Comparison of ENCODE assay signal across 16 cellular contexts in the genomic region with DNA sequence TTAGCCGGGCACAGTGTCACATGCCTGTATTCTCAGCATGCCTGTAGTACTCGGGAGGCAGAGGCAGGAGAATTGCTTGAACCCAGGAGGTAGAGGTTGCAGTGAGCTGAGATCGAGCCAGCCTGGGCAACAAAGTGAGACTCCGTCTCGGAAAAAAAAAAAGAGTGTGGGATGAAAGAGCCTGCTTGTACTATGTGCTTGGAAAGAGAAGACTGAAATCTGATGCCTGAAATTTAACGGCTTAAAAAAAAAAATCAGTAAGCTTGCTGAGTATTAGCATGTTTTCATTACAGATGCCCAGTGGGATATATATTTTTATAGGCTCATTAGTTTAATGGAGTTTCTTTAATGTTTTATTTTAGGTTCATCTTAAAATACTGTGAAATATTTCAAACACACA. TPM values are rescaled to one million over a fixed set of nuclear protein-coding genes. Genes with fewer than 3 reads are reported as not detected.
A peak's percentile ranks its signal among the peaks of the same experiment; 100 is the strongest.
DNase-seq lines count a peak whose midpoint lies in the region; ATAC-seq and TF ChIP-seq lines count a peak whose summit lies in the region.
"Had no signal": no experiment of that assay in that cellular context is flagged by ENCODE, and none has a peak within 500 bp of the region (broad histone marks: within the 10 kb centered on the region; RNA-seq: fewer than 3 reads in every experiment).

No MANE protein-coding gene starts in this region.

- peaks cover 0 to 13% (median 3%) of the 10 kb centered on the region in 5 donors for H3K36me3 Mint-ChIP-seq in naive thymus-derived CD4-positive, alpha-beta T cell
- H3K36me3 Mint-ChIP-seq in type B pancreatic cell = peaks cover 12% of the 10 kb centered on the region
- peaks cover 52% of the 10 kb centered on the region for H3K36me3 Mint-ChIP-seq in activated T-helper 17 cell treated with anti-CD3 and anti-CD28 coated beads, Interleukin-2, amount 50 U/mL, for 72 hours (ENCODE audit: low read depth)

- H3K4me1 ChIP-seq in breast epithelium (peaks cover 0 to 17% of the 10 kb centered on the region in 2 donors), esophagus squamous epithelium (peaks cover 11 to 88% (median 53%) of the 10 kb centered on the region in 3 donors)
- H3K4me1 ChIP-seq in naive thymus-derived CD4-positive, alpha-beta T cell (ENCODE audit: control insufficient read depth in 2 of 2, insufficient read depth in 2 of 2, low read length in 2 of 2) = peaks cover 6 to 35% of the 10 kb centered on the region in 2 donors

- TF ChIP-seq POLR2A in breast epithelium (IDR thresholded peaks at IDR 0.05) (no peak), esophagus squamous epithelium (IDR thresholded peaks at IDR 0.05) (no peak)

- H3K27ac ChIP-seq in breast epithelium = peak overlapping the region; percentile 41 to 53
- no peak overlapping the region for H3K27ac ChIP-seq in naive thymus-derived CD4-positive, alpha-beta T cell (ENCODE audit: low read depth, low read length)
- no peak overlapping the region for H3K27ac ChIP-seq in esophagus squamous epithelium
- H3K27ac ChIP-seq: right atrium auricular region had no signal

- H3K27me3 Mint-ChIP-seq in naive thymus-derived CD4-positive, alpha-beta T cell = no peaks in the 10 kb centered on the region
- H3K27me3 Mint-ChIP-seq in type B pancreatic cell = no peaks in the 10 kb centered on the region
- no peaks in the 10 kb centered on the region for H3K27me3 Mint-ChIP-seq in activated T-helper 17 cell treated with anti-CD3 and anti-CD28 coated beads, Interleukin-2, amount 50 U/mL, for 72 hours
- H3K27me3 Mint-ChIP-seq: activated CD8-positive, alpha-beta T cell treated with anti-CD3 and anti-CD28 coated beads for 36 hours; activated naive CD4-positive, alpha-beta T cell treated with anti-CD3 and anti-CD28 coated beads, Interleukin-2, amount 50 U/mL, for 24 hours had no signal

- intact Hi-C loops in breast epithelium (cut with DNase I; ENCODE audit: low total_unique reads) (no loop called here), left colon (cut with DNase I, micrococcal nuclease) (no loop called here), esophagus squamous epithelium (cut with DNase I) (no loop called here)
- intact Hi-C loops in naive thymus-derived CD4-positive, alpha-beta T cell (cut with micrococcal nuclease) = no loop called here

- H3K4me3 Mint-ChIP-seq in naive thymus-derived CD4-positive, alpha-beta T cell = peak overlapping the region in 7 of 10 donors; percentile 21 to 65 (median 35)
- peak overlapping the region; percentile 30 for H3K4me3 Mint-ChIP-seq in type B pancreatic cell
- no peak overlapping the region for H3K4me3 Mint-ChIP-seq in activated T-helper 17 cell treated with anti-CD3 and anti-CD28 coated beads, Interleukin-2, amount 50 U/mL, for 72 hours
- H3K4me3 Mint-ChIP-seq: activated CD8-positive, alpha-beta T cell treated with anti-CD3 and anti-CD28 coated beads for 36 hours; activated naive CD4-positive, alpha-beta T cell treated with anti-CD3 and anti-CD28 coated beads, Interleukin-2, amount 50 U/mL, for 24 hours had no signal

- 65 to 72% methylated on average over 6 of the region's 6 CpGs for WGBS in esophagus squamous epithelium, 2 donors

- DNase-seq in NCI-H82 (lab: John Stamatoyannopoulos, UW) = peak; percentile 19
- DNase-seq in NCI-H82 treated with DMSO at 0.1 percent for 48 hours (lab: John Stamatoyannopoulos, UW; ENCODE audit: unreplicated experiment) = no peak
- DNase-seq in breast epithelium (ENCODE audit: low spot score in 2 of 2) = no peak
- no peak for DNase-seq in naive thymus-derived CD4-positive, alpha-beta T cell
- no peak for DNase-seq in type B pancreatic cell (ENCODE audit: extremely low spot score, unreplicated experiment)
- DNase-seq in left colon = no peak
- DNase-seq in esophagus squamous epithelium (lab: John Stamatoyannopoulos, UW) = no peak
- DNase-seq: activated CD8-positive, alpha-beta T cell treated with anti-CD3 and anti-CD28 coated beads for 36 hours; dermis blood vessel endothelial cell; heart right ventricle; Karpas-422; NCI-H2227 treated with DMSO at 0.1 percent for 48 hours; T1000 had no signal

- peaks cover 0 to 2% (median 0%) of the 10 kb centered on the region in 11 donors for H3K9me3 Mint-ChIP-seq in naive thymus-derived CD4-positive, alpha-beta T cell
- H3K9me3 Mint-ChIP-seq in type B pancreatic cell = no peaks in the 10 kb centered on the region
- no peaks in the 10 kb centered on the region for H3K9me3 Mint-ChIP-seq in activated T-helper 17 cell treated with anti-CD3 and anti-CD28 coated beads, Interleukin-2, amount 50 U/mL, for 72 hours
- H3K9me3 Mint-ChIP-seq: activated CD8-positive, alpha-beta T cell treated with anti-CD3 and anti-CD28 coated beads for 36 hours; activated naive CD4-positive, alpha-beta T cell treated with anti-CD3 and anti-CD28 coated beads, Interleukin-2, amount 50 U/mL, for 24 hours had no signal

- ATAC-seq in naive thymus-derived CD4-positive, alpha-beta T cell = no peak
- no peak for ATAC-seq in left colon
- no peak for ATAC-seq in activated T-helper 17 cell treated with anti-CD3 and anti-CD28 coated beads, Interleukin-2, amount 50 U/mL, for 72 hours (replicated peaks)
- ATAC-seq: activated CD8-positive, alpha-beta T cell treated with anti-CD3 and anti-CD28 coated beads for 36 hours; heart right ventricle had no signal

- H3K4me1 Mint-ChIP-seq in naive thymus-derived CD4-positive, alpha-beta T cell = peaks cover 52 to 74% (median 66%) of the 10 kb centered on the region in 7 donors
- H3K4me1 Mint-ChIP-seq in type B pancreatic cell (ENCODE audit: unreplicated experiment) = peaks cover 41% of the 10 kb centered on the region
- H3K4me1 Mint-ChIP-seq in activated T-helper 17 cell treated with anti-CD3 and anti-CD28 coated beads, Interleukin-2, amount 50 U/mL, for 72 hours = peaks cover 22% of the 10 kb centered on the region

- H3K36me3 ChIP-seq in breast epithelium (no peaks in the 10 kb centered on the region), esophagus squamous epithelium (peaks cover 0 to 17% (median 0%) of the 10 kb centered on the region in 3 donors)
- peaks cover 0 to 4% (median 0%) of the 10 kb centered on the region in 3 experiments for H3K36me3 ChIP-seq in naive thymus-derived CD4-positive, alpha-beta T cell (ENCODE audit: control insufficient read depth in 2 of 3, insufficient read depth in 3 of 3, low read length in 3 of 3)
- H3K36me3 ChIP-seq: right atrium auricular region had no signal

- H3K27me3 ChIP-seq in breast epithelium (no peaks in the 10 kb centered on the region), esophagus squamous epithelium (no peaks in the 10 kb centered on the region)
- no peaks in the 10 kb centered on the region for H3K27me3 ChIP-seq in naive thymus-derived CD4-positive, alpha-beta T cell (ENCODE audit: control insufficient read depth in 2 of 2, insufficient read depth in 2 of 2, low read length in 2 of 2)
- H3K27me3 ChIP-seq: heart right ventricle, right atrium auricular region had no signal

- CTCF ChIA-PET in naive thymus-derived CD4-positive, alpha-beta T cell (lab: Charles Lee) = no interaction called here

- POLR2A ChIA-PET in naive thymus-derived CD4-positive, alpha-beta T cell (lab: Charles Lee) = no interaction called here

- peak overlapping the region in 1 of 9 donors; percentile 31 for H3K27ac Mint-ChIP-seq in naive thymus-derived CD4-positive, alpha-beta T cell
- peak overlapping the region; percentile 53 for H3K27ac Mint-ChIP-seq in type B pancreatic cell
- H3K27ac Mint-ChIP-seq in activated T-helper 17 cell treated with anti-CD3 and anti-CD28 coated beads, Interleukin-2, amount 50 U/mL, for 72 hours = no peak overlapping the region
- H3K27ac Mint-ChIP-seq: activated CD8-positive, alpha-beta T cell treated with anti-CD3 and anti-CD28 coated beads for 36 hours; activated naive CD4-positive, alpha-beta T cell treated with anti-CD3 and anti-CD28 coated beads, Interleukin-2, amount 50 U/mL, for 24 hours had no signal

- H3K4me3 ChIP-seq in breast epithelium (peak overlapping the region in 2 of 3 donors; percentile 11 to 40), esophagus squamous epithelium (no peak overlapping the region)
- no peak overlapping the region for H3K4me3 ChIP-seq in naive thymus-derived CD4-positive, alpha-beta T cell (ENCODE audit: low read length)
- H3K4me3 ChIP-seq: heart right ventricle, right atrium auricular region had no signal

- no peak for TF ChIP-seq CTCF in breast epithelium (IDR thresholded peaks at IDR 0.05)
- no peak for TF ChIP-seq CTCF in type B pancreatic cell (conservative IDR thresholded peaks at IDR 0.05)
- no peak for TF ChIP-seq CTCF in esophagus squamous epithelium (IDR thresholded peaks at IDR 0.05)

- no peaks in the 10 kb centered on the region for H3K9me3 ChIP-seq in breast epithelium
- H3K9me3 ChIP-seq in naive thymus-derived CD4-positive, alpha-beta T cell (ENCODE audit: control insufficient read depth in 2 of 3, low read length in 3 of 3) = no peaks in the 10 kb centered on the region
- no peaks in the 10 kb centered on the region for H3K9me3 ChIP-seq in esophagus squamous epithelium
- H3K9me3 ChIP-seq: heart right ventricle, right atrium auricular region had no signal

RNA-seq across cellular contexts. Expression of a gene that starts 4.2 kb away (rescaled TPM):
- total RNA-seq in breast epithelium (100 to 1,000 TPM in 1 of 3 donors, 10 to 100 TPM in 2; 52.8 to 122 (median 73.1) TPM), type B pancreatic cell (ENCODE audit: low replicate concordance) (96.5 and 122 TPM in 2 replicates), left colon (10 to 100 TPM; 87.2 to 99.3 TPM), esophagus squamous epithelium (10 to 100 TPM; 91.2 to 98.3 (median 92.5) TPM)
- 10 to 100 TPM; 53.8 to 87.8 (median 72.3) TPM for total RNA-seq in naive thymus-derived CD4-positive, alpha-beta T cell
- polyA plus RNA-seq in naive thymus-derived CD4-positive, alpha-beta T cell = 10 to 100 TPM; 48.7 to 60.6 TPM
- 10 to 100 TPM; 49.3 to 55.9 TPM for total RNA-seq in activated T-helper 17 cell treated with anti-CD3 and anti-CD28 coated beads, Interleukin-2, amount 50 U/mL, for 72 hours

RNA-seq across cellular contexts. Expression of a gene that starts 56.8 kb away (rescaled TPM):
- under 1 TPM in 1 of 3 donors, not detected in 2; 0.33 TPM for total RNA-seq in breast epithelium
- total RNA-seq in naive thymus-derived CD4-positive, alpha-beta T cell = not detected
- polyA plus RNA-seq in naive thymus-derived CD4-positive, alpha-beta T cell = not detected
- not detected in 2 replicates for total RNA-seq in type B pancreatic cell (ENCODE audit: low replicate concordance)
- total RNA-seq in left colon = not detected
- total RNA-seq in activated T-helper 17 cell treated with anti-CD3 and anti-CD28 coated beads, Interleukin-2, amount 50 U/mL, for 72 hours = not detected
- total RNA-seq in esophagus squamous epithelium = not detected
- total RNA-seq: activated CD8-positive, alpha-beta T cell treated with anti-CD3 and anti-CD28 coated beads for 36 hours; heart right ventricle; right atrium auricular region had no signal

Comparison
In these comparisons a context has a peak if more than half of its experiments do, and no peak if none do; other contexts are left out.
1. H3K27ac ChIP-seq: peak in breast epithelium (2 of 2); none in naive thymus-derived CD4-positive, alpha-beta T cell (single experiment) and esophagus squamous epithelium (0 of 4).
2. H3K4me3 ChIP-seq: peak in breast epithelium (2 of 3); none in naive thymus-derived CD4-positive, alpha-beta T cell (single experiment) and esophagus squamous epithelium (0 of 4).